ENCODE assay signal across 1 cellular context in the genomic region with DNA sequence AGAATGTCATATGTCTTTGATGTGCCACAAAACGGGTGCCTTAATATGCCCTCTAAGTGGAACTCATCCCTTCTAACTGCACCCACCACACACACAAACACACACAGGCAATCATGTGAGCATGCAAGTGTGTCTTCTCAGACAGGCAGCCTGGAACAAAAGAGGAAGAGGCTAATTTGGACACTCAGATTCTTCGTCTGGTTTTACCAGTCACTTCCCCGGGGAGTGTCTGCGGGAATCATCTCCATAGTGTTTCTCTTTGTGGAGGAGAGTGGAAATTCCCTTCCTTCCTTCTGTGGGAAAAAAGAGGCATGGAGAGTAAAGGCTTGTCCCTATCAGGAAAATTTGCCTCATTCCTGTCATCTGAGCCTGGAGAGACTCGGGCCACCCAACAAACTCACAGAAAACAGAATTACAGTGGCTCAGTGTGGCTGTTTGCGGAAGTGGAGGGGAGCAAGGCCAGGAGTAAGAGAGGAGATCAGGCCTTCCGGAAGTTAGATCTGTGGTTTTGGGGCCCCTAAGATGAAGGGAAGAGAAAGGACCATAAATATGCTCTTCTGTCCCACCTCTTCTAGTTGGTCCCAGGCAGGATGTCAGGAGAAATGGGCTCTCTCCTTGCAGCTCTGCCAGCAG.
TF ChIP-seq lines count a peak whose summit lies in the region.

No MANE protein-coding gene starts in this region.

TF ChIP-seq in GM12891, 5 proteins besides CTCF, POLR2A, EP300 and RAD21:
- TF ChIP-seq POLR2AphosphoS5 (IDR thresholded peaks at IDR 0.05; ENCODE audit: low read depth, low read length), result no peak
- TF ChIP-seq SPI1 (IDR thresholded peaks at IDR 0.05; ENCODE audit: low read depth, low read length), result 0 out of 2 replicates have a peak, but pooled peaks have one; percentile 3
- no peak for TF ChIP-seq TAF1 (IDR thresholded peaks at IDR 0.05; ENCODE audit: low read depth, low read length)
